33 cellular contexts compared by ENCODE assay signal in the genomic region with DNA sequence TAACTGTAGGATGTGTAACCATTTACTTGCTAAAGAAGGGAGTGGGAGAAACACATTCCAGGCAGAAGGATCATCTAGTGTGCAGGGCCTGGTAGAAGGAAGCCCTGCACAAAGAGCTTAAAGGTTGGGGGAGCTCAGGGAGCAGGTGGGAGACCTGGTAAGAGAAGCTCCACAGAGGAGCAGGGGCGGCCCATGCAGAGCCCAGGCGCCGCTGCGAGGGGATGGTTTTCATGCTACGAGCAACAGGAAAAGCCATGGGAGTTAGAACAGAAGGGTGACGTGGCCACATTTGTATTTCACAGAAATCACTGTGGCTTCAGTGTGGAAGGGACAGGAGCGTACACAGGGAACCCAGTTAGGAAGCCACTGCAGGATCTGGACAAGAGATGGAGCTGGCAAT.
"Had no signal": no experiment of that assay in that cellular context is flagged by ENCODE, and none has a peak within 500 bp of the region (broad histone marks: within the 10 kb centered on the region; RNA-seq: fewer than 3 reads in every experiment).

No MANE protein-coding gene starts in this region.

- H3K36me3 Mint-ChIP-seq: activated CD4-positive, alpha-beta memory T cell treated with anti-CD3 and anti-CD28 coated beads for 36 hours; activated CD8-positive, alpha-beta memory T cell treated with anti-CD3 and anti-CD28 coated beads, Interleukin-2, amount 10 ng/mL, durations not matched to agents 7 days and 5 days; activated naive CD4-positive, alpha-beta T cell treated with anti-CD3 and anti-CD28 coated beads, Interleukin-2, amount 50 U/mL, for 72 hours; activated naive CD8-positive, alpha-beta T cell treated with anti-CD3 and anti-CD28 coated beads, Interleukin-2, amount 10 ng/mL, durations not matched to agents 7 days and 5 days; brain had no signal

- H3K36me3 ChIP-seq: ascending aorta, breast epithelium, cardiac muscle cell had no signal

- H3K27me3 ChIP-seq: ascending aorta, breast epithelium, cardiac muscle cell, dorsolateral prefrontal cortex had no signal

- H3K4me1 ChIP-seq: breast epithelium had no signal

- H3K9me3 ChIP-seq: ascending aorta, breast epithelium had no signal

- H3K4me3 Mint-ChIP-seq: activated CD4-positive, alpha-beta memory T cell treated with anti-CD3 and anti-CD28 coated beads for 36 hours; activated CD4-positive, alpha-beta T cell treated with anti-CD3 and anti-CD28 coated beads for 36 hours; activated CD4-positive, alpha-beta T cell treated with anti-CD3 and anti-CD28 coated beads, Interleukin-2, amount 10 ng/mL, durations not matched to agents 24 days and 14 days; activated CD8-positive, alpha-beta memory T cell treated with anti-CD3 and anti-CD28 coated beads, Interleukin-2, amount 10 ng/mL, durations not matched to agents 7 days and 5 days; activated CD8-positive, alpha-beta T cell treated with anti-CD3 and anti-CD28 coated beads, Interleukin-2, amount 10 ng/mL, durations not matched to agents 7 days and 5 days; activated naive CD4-positive, alpha-beta T cell treated with anti-CD3 and anti-CD28 coated beads for 36 hours; activated naive CD8-positive, alpha-beta T cell treated with anti-CD3 and anti-CD28 coated beads, Interleukin-2, amount 10 ng/mL, durations not matched to agents 7 days and 5 days; activated T-helper 1 cell treated with anti-CD3 and anti-CD28 coated beads, Interleukin-12 subunit alpha, Interleukin-12 subunit beta, Interleukin-2, Interleukin-4 antibody, amounts not matched to agents 30 ng/mL and 10 ng/mL and 1 ng/mL, durations not matched to agents 14 hours and 24 hours and 36 hours; brain; dendritic cell treated with granulocyte-macrophage colony-stimulating factor and Interleukin-4, amounts not matched to agents 40 ng/mL and 50 ng/mL, for 4 days; endodermal cell; T-helper 1 cell treated with Interleukin-12 subunit alpha and Interleukin-12 subunit beta and Interleukin-4 antibody, amounts not matched to agents 30 μg/mL and 1 μg/mL, for 36 hours; T-helper 2 cell treated with Interferon-gamma antibody and Interleukin-4, amounts not matched to agents 5 μg/mL and 100 μg/mL, for 36 hours had no signal

- H3K4me1 Mint-ChIP-seq: activated CD4-positive, alpha-beta T cell treated with anti-CD3 and anti-CD28 coated beads for 36 hours; activated naive CD8-positive, alpha-beta T cell treated with anti-CD3 and anti-CD28 coated beads, Interleukin-2, amount 10 ng/mL, durations not matched to agents 7 days and 5 days had no signal

- DNase-seq: activated CD4-positive, alpha-beta memory T cell treated with anti-CD3 and anti-CD28 coated beads for 36 hours; activated CD4-positive, alpha-beta T cell treated with anti-CD3 and anti-CD28 coated beads for 36 hours; activated CD4-positive, alpha-beta T cell treated with anti-CD3 and anti-CD28 coated beads, Interleukin-2, amount 10 ng/mL, durations not matched to agents 24 days and 14 days; activated CD4-positive, CD25-positive, alpha-beta regulatory T cell; activated CD4-positive, CD25-positive, alpha-beta regulatory T cell treated with anti-CD3 and anti-CD28 coated beads, Interleukin-2, amount 50 U/mL, for 72 hours; activated CD8-positive, alpha-beta memory T cell treated with anti-CD3 and anti-CD28 coated beads, Interleukin-2, amount 10 ng/mL, durations not matched to agents 7 days and 5 days; activated CD8-positive, alpha-beta memory T cell treated with anti-CD3 and anti-CD28 coated beads, Interleukin-2, amount 50 U/mL, for 4 hours; activated CD8-positive, alpha-beta T cell treated with anti-CD3 and anti-CD28 coated beads, Interleukin-2, amount 10 ng/mL, durations not matched to agents 7 days and 5 days; activated effector memory CD4-positive, alpha-beta T cell treated with anti-CD3 and anti-CD28 coated beads, Interleukin-2, amount 50 U/mL, for 16 hours; activated naive CD4-positive, alpha-beta T cell treated with anti-CD3 and anti-CD28 coated beads for 36 hours; activated naive CD8-positive, alpha-beta T cell treated with anti-CD3 and anti-CD28 coated beads, Interleukin-2, amount 10 ng/mL, durations not matched to agents 7 days and 5 days; activated T-cell treated with anti-CD3 and anti-CD28 coated beads, Interleukin-2, amount 50 U/mL, for 1 hour; activated T-cell treated with anti-CD3 and anti-CD28 coated beads, Interleukin-2, amount 50 U/mL, for 48 hours; central memory CD4-positive, alpha-beta T cell; cerebellar nuclear complex; dorsolateral prefrontal cortex; effector memory CD4-positive, alpha-beta T cell; endodermal cell; foreskin fibroblast; head of caudate nucleus; T1000 had no signal

- H3K27me3 Mint-ChIP-seq: activated CD4-positive, alpha-beta memory T cell treated with anti-CD3 and anti-CD28 coated beads for 36 hours; activated CD4-positive, alpha-beta T cell treated with anti-CD3 and anti-CD28 coated beads for 36 hours; dendritic cell treated with granulocyte-macrophage colony-stimulating factor and Interleukin-4, amounts not matched to agents 40 ng/mL and 50 ng/mL, for 4 days had no signal

- H3K27ac Mint-ChIP-seq: activated CD4-positive, alpha-beta memory T cell treated with anti-CD3 and anti-CD28 coated beads for 36 hours; activated CD4-positive, alpha-beta T cell treated with anti-CD3 and anti-CD28 coated beads for 36 hours; activated CD4-positive, alpha-beta T cell treated with anti-CD3 and anti-CD28 coated beads, Interleukin-2, amount 10 ng/mL, durations not matched to agents 24 days and 14 days; activated CD8-positive, alpha-beta memory T cell treated with anti-CD3 and anti-CD28 coated beads, Interleukin-2, amount 10 ng/mL, durations not matched to agents 7 days and 5 days; activated CD8-positive, alpha-beta T cell treated with anti-CD3 and anti-CD28 coated beads, Interleukin-2, amount 10 ng/mL, durations not matched to agents 7 days and 5 days; activated naive CD4-positive, alpha-beta T cell treated with anti-CD3 and anti-CD28 coated beads for 36 hours; activated naive CD8-positive, alpha-beta T cell treated with anti-CD3 and anti-CD28 coated beads, Interleukin-2, amount 10 ng/mL, durations not matched to agents 7 days and 5 days; activated T-helper 1 cell treated with anti-CD3 and anti-CD28 coated beads, Interleukin-12 subunit alpha, Interleukin-12 subunit beta, Interleukin-2, Interleukin-4 antibody, amounts not matched to agents 30 ng/mL and 10 ng/mL and 1 ng/mL, durations not matched to agents 14 hours and 24 hours and 36 hours; activated T-helper 2 cell treated with anti-CD3 and anti-CD28 coated beads, Interferon-gamma antibody, Interleukin-2, Interleukin-4, amounts not matched to agents 10 μg/mL and 5 μg/mL and 100 μg/mL, durations not matched to agents 14 hours and 24 hours and 36 hours; brain; dendritic cell treated with granulocyte-macrophage colony-stimulating factor and Interleukin-4, amounts not matched to agents 40 ng/mL and 50 ng/mL, for 4 days; endodermal cell; T-helper 1 cell treated with Interleukin-12 subunit alpha and Interleukin-12 subunit beta and Interleukin-4 antibody, amounts not matched to agents 30 μg/mL and 1 μg/mL, for 36 hours; T-helper 2 cell treated with Interferon-gamma antibody and Interleukin-4, amounts not matched to agents 5 μg/mL and 100 μg/mL, for 36 hours had no signal

- H3K27ac ChIP-seq: breast epithelium, cardiac muscle cell, coronary artery, dorsolateral prefrontal cortex had no signal

- ATAC-seq: activated CD4-positive, alpha-beta T cell treated with anti-CD3 and anti-CD28 coated beads for 36 hours; activated CD8-positive, alpha-beta memory T cell treated with anti-CD3 and anti-CD28 coated beads, Interleukin-2, amount 10 ng/mL, durations not matched to agents 7 days and 5 days; activated CD8-positive, alpha-beta T cell treated with anti-CD3 and anti-CD28 coated beads, Interleukin-2, amount 10 ng/mL, durations not matched to agents 7 days and 5 days; activated naive CD4-positive, alpha-beta T cell treated with anti-CD3 and anti-CD28 coated beads, Interleukin-2, amount 50 U/mL, for 72 hours; esophagus mucosa had no signal

- H3K9me3 Mint-ChIP-seq: activated CD4-positive, alpha-beta memory T cell treated with anti-CD3 and anti-CD28 coated beads for 36 hours; activated CD4-positive, alpha-beta T cell treated with anti-CD3 and anti-CD28 coated beads, Interleukin-2, amount 10 ng/mL, durations not matched to agents 24 days and 14 days; activated naive CD4-positive, alpha-beta T cell treated with anti-CD3 and anti-CD28 coated beads for 36 hours; activated naive CD4-positive, alpha-beta T cell treated with anti-CD3 and anti-CD28 coated beads, Interleukin-2, amount 50 U/mL, for 72 hours; activated naive CD8-positive, alpha-beta T cell treated with anti-CD3 and anti-CD28 coated beads, Interleukin-2, amount 10 ng/mL, durations not matched to agents 7 days and 5 days; activated T-helper 2 cell treated with anti-CD3 and anti-CD28 coated beads, Interferon-gamma antibody, Interleukin-2, Interleukin-4, amounts not matched to agents 10 μg/mL and 5 μg/mL and 100 μg/mL, durations not matched to agents 14 hours and 24 hours and 36 hours; dendritic cell treated with granulocyte-macrophage colony-stimulating factor and Interleukin-4, amounts not matched to agents 40 ng/mL and 50 ng/mL, for 4 days; endodermal cell; T-helper 1 cell treated with Interleukin-12 subunit alpha and Interleukin-12 subunit beta and Interleukin-4 antibody, amounts not matched to agents 30 μg/mL and 1 μg/mL, for 36 hours; T-helper 2 cell treated with Interferon-gamma antibody and Interleukin-4, amounts not matched to agents 5 μg/mL and 100 μg/mL, for 36 hours had no signal

- H3K4me3 ChIP-seq: ascending aorta, breast epithelium, cardiac muscle cell, coronary artery, dorsolateral prefrontal cortex had no signal
